In genomic region chr1:87684786-87685185, GRCh38 we compare ENCODE assay signal across 7 cellular contexts.
DNase-seq lines count a peak whose midpoint lies in the region; ATAC-seq and TF ChIP-seq lines count a peak whose summit lies in the region.

No MANE protein-coding gene starts in this region.

- intact Hi-C loops in ascending aorta (cut with DNase I), result loop anchor here (5.0 kb wide), 2 partner anchors 273 to 352 kb away; no protein-coding TSS in a partner anchor

- H3K9me3 ChIP-seq in ascending aorta (no peaks in the 10 kb centered on the region), thoracic aorta (no peaks in the 10 kb centered on the region)

- H3K27me3 ChIP-seq in ascending aorta (no peaks in the 10 kb centered on the region), thoracic aorta (replicated peaks; ENCODE audit: insufficient read depth) (no peaks in the 10 kb centered on the region)

- H3K4me1 ChIP-seq in ascending aorta (no peaks in the 10 kb centered on the region), thoracic aorta (ENCODE audit: control insufficient read depth in 1 of 2, low read depth in 2 of 2) (peaks cover 6 to 8% of the 10 kb centered on the region in 2 donors)

- ATAC-seq in thoracic aorta (ENCODE audit: insufficient number of reproducible peaks, low FRiP score, low read depth), result no peak
- no peak for ATAC-seq in HG03025 (IDR thresholded peaks at IDR 0.05; ENCODE audit: low FRiP score, unreplicated experiment)

- peak; percentile 92 for DNase-seq in NCI-H1048 (lab: John Stamatoyannopoulos, UW)
- no peak for DNase-seq in ascending aorta (ENCODE audit: low spot score in 2 of 2)
- DNase-seq in kidney glomerular epithelial cell (lab: John Stamatoyannopoulos, UW), result peak; percentile 4
- DNase-seq in thoracic aorta (ENCODE audit: low spot score), result no peak
- no peak for DNase-seq in effector CD8-positive, alpha-beta T cell (lab: John Stamatoyannopoulos, UW)
- no peak for DNase-seq in stimulated activated CD4-positive, alpha-beta T cell treated with anti-CD3 and anti-CD28 coated beads, Interleukin-4, amount 100 ng/mL, for 4 hours

- H3K27ac ChIP-seq in ascending aorta (no peak overlapping the region), thoracic aorta (no peak overlapping the region)

- H3K4me3 ChIP-seq in ascending aorta (peak overlapping the region; percentile 57 to 65), thoracic aorta (peak overlapping the region; percentile 70)

- TF ChIP-seq CTCF in ascending aorta (IDR thresholded peaks at IDR 0.05), result no peak
- TF ChIP-seq CTCF in thoracic aorta (IDR thresholded peaks at IDR 0.05), result no peak

- H3K36me3 ChIP-seq in ascending aorta, result no peaks in the 10 kb centered on the region
- no peaks in the 10 kb centered on the region for H3K36me3 ChIP-seq in thoracic aorta

Comparison
In these comparisons a context has a peak if more than half of its experiments do, and no peak if none do; other contexts are left out.
1. DNase-seq: peak in NCI-H1048 (single experiment) and kidney glomerular epithelial cell (single experiment); none in ascending aorta (0 of 2), thoracic aorta (single experiment), effector CD8-positive, alpha-beta T cell (single experiment) and stimulated activated CD4-positive, alpha-beta T cell treated with anti-CD3 and anti-CD28 coated beads, Interleukin-4, amount 100 ng/mL, for 4 hours (0 of 2).